25 cellular contexts compared by ENCODE assay signal in genomic region chr1:233278621-233279020, GRCh38.
"Had no signal": no experiment of that assay in that cellular context is flagged by ENCODE, and none has a peak within 500 bp of the region (broad histone marks: within the 10 kb centered on the region; RNA-seq: fewer than 3 reads in every experiment).

No MANE protein-coding gene starts in this region.

- DNase-seq: activated CD4-positive, alpha-beta T cell treated with anti-CD3 and anti-CD28 coated beads for 48 hours; activated CD4-positive, alpha-beta T cell treated with anti-CD3 and anti-CD28 coated beads, Interleukin-2, amount 50 U/mL, for 4 hours; activated CD8-positive, alpha-beta memory T cell treated with anti-CD3 and anti-CD28 coated beads, Interleukin-2, amount 50 U/mL, for 48 hours; activated CD8-positive, alpha-beta T cell treated with anti-CD3 and anti-CD28 coated beads, Interleukin-2, amount 10 ng/mL, durations not matched to agents 7 days and 5 days; activated naive CD4-positive, alpha-beta T cell treated with anti-CD3 and anti-CD28 coated beads, Interleukin-2, amount 50 U/mL, for 16 hours; activated naive CD8-positive, alpha-beta T cell treated with anti-CD3 and anti-CD28 coated beads, Interleukin-2, amount 10 ng/mL, durations not matched to agents 7 days and 5 days; activated T-cell treated with anti-CD3 and anti-CD28 coated beads, Interleukin-2, amount 50 U/mL, for 1 hour; adrenal gland; anterior cingulate cortex; colonic mucosa; MG63; NCI-H1092 treated with DMSO at 0.1 percent for 48 hours; NCI-H1417 treated with DMSO at 0.1 percent for 48 hours; NCI-H1694; NCI-H2029 treated with DMSO at 0.1 percent for 48 hours; NCI-H345; NCI-H510A; NCI-H526 treated with DMSO at 0.1 percent for 48 hours; PC-3; SHP77; T-cell; WERI-Rb-1 had no signal

- H3K9me3 ChIP-seq: adrenal gland, colonic mucosa, MG63 had no signal

- H3K27ac Mint-ChIP-seq: activated CD8-positive, alpha-beta T cell treated with anti-CD3 and anti-CD28 coated beads, Interleukin-2, amount 10 ng/mL, durations not matched to agents 7 days and 5 days; activated naive CD8-positive, alpha-beta T cell treated with anti-CD3 and anti-CD28 coated beads, Interleukin-2, amount 10 ng/mL, durations not matched to agents 7 days and 5 days had no signal

- H3K27ac ChIP-seq: adrenal gland, colonic mucosa, KMS-11, SK-N-MC, WERI-Rb-1 had no signal

- H3K27me3 ChIP-seq: adrenal gland, colonic mucosa, MG63 had no signal

- H3K27me3 Mint-ChIP-seq: activated naive CD8-positive, alpha-beta T cell treated with anti-CD3 and anti-CD28 coated beads, Interleukin-2, amount 10 ng/mL, durations not matched to agents 7 days and 5 days; IgD-negative memory B cell; T-cell had no signal

- H3K4me2 ChIP-seq: KMS-11 had no signal

- H3K4me1 ChIP-seq: adrenal gland, colonic mucosa had no signal

- H3K4me3 Mint-ChIP-seq: activated CD8-positive, alpha-beta T cell treated with anti-CD3 and anti-CD28 coated beads, Interleukin-2, amount 10 ng/mL, durations not matched to agents 7 days and 5 days; activated naive CD8-positive, alpha-beta T cell treated with anti-CD3 and anti-CD28 coated beads, Interleukin-2, amount 10 ng/mL, durations not matched to agents 7 days and 5 days; IgD-negative memory B cell; T-cell had no signal

- ATAC-seq: activated CD8-positive, alpha-beta T cell treated with anti-CD3 and anti-CD28 coated beads, Interleukin-2, amount 10 ng/mL, durations not matched to agents 7 days and 5 days; PC-3; T-cell had no signal

- H3K4me3 ChIP-seq: adrenal gland, colonic mucosa, MG63, SK-N-MC had no signal

- H3K36me3 ChIP-seq: adrenal gland, colonic mucosa, MG63, WERI-Rb-1 had no signal

- H3K9ac ChIP-seq: KMS-11 had no signal
